Comparison of ENCODE assay signal across 8 cellular contexts in genomic region chr10:71213127-71213616, GRCh38. TPM values are rescaled to one million over a fixed set of nuclear protein-coding genes. Genes with fewer than 3 reads are reported as not detected.
A peak's percentile ranks its signal among the peaks of the same experiment; 100 is the strongest.
DNase-seq lines count a peak whose midpoint lies in the region; ATAC-seq and TF ChIP-seq lines count a peak whose summit lies in the region.

No MANE protein-coding gene starts in this region.

- H3K27me3 Mint-ChIP-seq in activated naive CD4-positive, alpha-beta T cell treated with anti-CD3 and anti-CD28 coated beads for 36 hours (ENCODE audit: low read depth): peaks cover 59% of the 10 kb centered on the region
- H3K27me3 Mint-ChIP-seq in activated naive CD8-positive, alpha-beta T cell treated with anti-CD3 and anti-CD28 coated beads, Interleukin-2, amount 10 ng/mL, durations not matched to agents 7 days and 5 days: peaks cover 79% of the 10 kb centered on the region

- no peak for TF ChIP-seq POLR2A in ovary (IDR thresholded peaks at IDR 0.05)

- TF ChIP-seq EP300 in ovary (IDR thresholded peaks at IDR 0.05): no peak

- peak; percentile 48 for DNase-seq in activated naive CD4-positive, alpha-beta T cell treated with anti-CD3 and anti-CD28 coated beads for 36 hours
- DNase-seq in activated naive CD4-positive, alpha-beta T cell (lab: John Stamatoyannopoulos, UW): no peak
- DNase-seq in NCI-H345 treated with DMSO at 0.1 percent for 48 hours (lab: John Stamatoyannopoulos, UW; ENCODE audit: unreplicated experiment): peak; percentile 29
- DNase-seq in activated naive CD8-positive, alpha-beta T cell treated with anti-CD3 and anti-CD28 coated beads, Interleukin-2, amount 10 ng/mL, durations not matched to agents 7 days and 5 days: peak; percentile 52
- DNase-seq in cardiac muscle cell (ENCODE audit: low read depth in 1 of 2, low spot score in 1 of 2): peak; percentile 75 to 84
- DNase-seq in ovary: peak; percentile 46 to 67 (median 63)
- DNase-seq in GOT3 (lab: John Stamatoyannopoulos, UW): no peak

- no peaks in the 10 kb centered on the region for H3K36me3 Mint-ChIP-seq in activated naive CD4-positive, alpha-beta T cell treated with anti-CD3 and anti-CD28 coated beads for 36 hours (ENCODE audit: low read depth)
- H3K36me3 Mint-ChIP-seq in activated naive CD8-positive, alpha-beta T cell treated with anti-CD3 and anti-CD28 coated beads, Interleukin-2, amount 10 ng/mL, durations not matched to agents 7 days and 5 days: no peaks in the 10 kb centered on the region

- peak overlapping the region; percentile 46 for H3K4me3 Mint-ChIP-seq in activated naive CD4-positive, alpha-beta T cell treated with anti-CD3 and anti-CD28 coated beads for 36 hours
- H3K4me3 Mint-ChIP-seq in activated naive CD8-positive, alpha-beta T cell treated with anti-CD3 and anti-CD28 coated beads, Interleukin-2, amount 10 ng/mL, durations not matched to agents 7 days and 5 days: peak overlapping the region; percentile 61

- peak; percentile 48 for ATAC-seq in activated naive CD8-positive, alpha-beta T cell treated with anti-CD3 and anti-CD28 coated beads, Interleukin-2, amount 10 ng/mL, durations not matched to agents 7 days and 5 days (ENCODE audit: low read depth)
- ATAC-seq in GM21526 (IDR thresholded peaks at IDR 0.05; ENCODE audit: low FRiP score, unreplicated experiment): no peak

- 0 to 1% (median 0%) methylated on average over 26 to 36 of the region's 36 CpGs for WGBS in ovary, 3 donors

- H3K27ac ChIP-seq in cardiac muscle cell (peak overlapping the region; percentile 93), ovary (peak overlapping the region; percentile 26 to 39)

- H3K9me3 ChIP-seq in cardiac muscle cell (ENCODE audit: low read depth): no peaks in the 10 kb centered on the region
- no peaks in the 10 kb centered on the region for H3K9me3 ChIP-seq in ovary

- H3K27me3 ChIP-seq in cardiac muscle cell (no peaks in the 10 kb centered on the region), ovary (no peaks in the 10 kb centered on the region)

- TF ChIP-seq CTCF in cardiac muscle cell (IDR thresholded peaks at IDR 0.05; ENCODE audit: low read depth, low read length) (no peak), ovary (IDR thresholded peaks at IDR 0.05) (no peak)

- H3K4me3 ChIP-seq in cardiac muscle cell (peak overlapping the region; percentile 96), ovary (peak overlapping the region; percentile 49)

- H3K36me3 ChIP-seq in cardiac muscle cell (no peaks in the 10 kb centered on the region), ovary (no peaks in the 10 kb centered on the region)

- POLR2A ChIA-PET in activated naive CD8-positive, alpha-beta T cell treated with anti-CD3 and anti-CD28 coated beads, Interleukin-2, amount 10 ng/mL, durations not matched to agents 7 days and 5 days (lab: Charles Lee): no interaction called here

- intact Hi-C loops in activated naive CD4-positive, alpha-beta T cell treated with anti-CD3 and anti-CD28 coated beads for 36 hours (cut with micrococcal nuclease): loop anchor here (10.0 kb wide), 1 partner anchor 1638 kb away; the partner anchor contains the start of gene NEUROG3
- intact Hi-C loops in ovary (cut with DNase I): loop anchor here (5.0 to 10.0 kb wide), 4 partner anchors 52 to 1614 kb away; no protein-coding TSS in a partner anchor

- no peaks in the 10 kb centered on the region for H3K9me3 Mint-ChIP-seq in activated naive CD4-positive, alpha-beta T cell treated with anti-CD3 and anti-CD28 coated beads for 36 hours
- H3K9me3 Mint-ChIP-seq in activated naive CD8-positive, alpha-beta T cell treated with anti-CD3 and anti-CD28 coated beads, Interleukin-2, amount 10 ng/mL, durations not matched to agents 7 days and 5 days: no peaks in the 10 kb centered on the region

- CTCF ChIA-PET in activated naive CD4-positive, alpha-beta T cell treated with anti-CD3 and anti-CD28 coated beads for 36 hours (lab: Charles Lee): no interaction called here

- peaks cover 12% of the 10 kb centered on the region for H3K4me1 Mint-ChIP-seq in activated naive CD4-positive, alpha-beta T cell treated with anti-CD3 and anti-CD28 coated beads for 36 hours (ENCODE audit: low read depth)
- H3K4me1 Mint-ChIP-seq in activated naive CD8-positive, alpha-beta T cell treated with anti-CD3 and anti-CD28 coated beads, Interleukin-2, amount 10 ng/mL, durations not matched to agents 7 days and 5 days: peaks cover 10% of the 10 kb centered on the region

- no peak overlapping the region for H3K27ac Mint-ChIP-seq in activated naive CD4-positive, alpha-beta T cell treated with anti-CD3 and anti-CD28 coated beads for 36 hours
- no peak overlapping the region for H3K27ac Mint-ChIP-seq in activated naive CD8-positive, alpha-beta T cell treated with anti-CD3 and anti-CD28 coated beads, Interleukin-2, amount 10 ng/mL, durations not matched to agents 7 days and 5 days

- peaks cover 37% of the 10 kb centered on the region for H3K4me1 ChIP-seq in cardiac muscle cell (ENCODE audit: low read depth)
- H3K4me1 ChIP-seq in ovary (ENCODE audit: insufficient read depth): peaks cover 9% of the 10 kb centered on the region

RNA-seq across cellular contexts. Expression of gene UNC5B, which starts 0.8 kb away (rescaled TPM):
- total RNA-seq in activated naive CD4-positive, alpha-beta T cell treated with anti-CD3 and anti-CD28 coated beads for 36 hours: under 1 TPM; 0.05 TPM
- under 1 TPM in 1 of 2 experiments, not detected in 1; 0.03 TPM for total RNA-seq in activated naive CD8-positive, alpha-beta T cell treated with anti-CD3 and anti-CD28 coated beads, Interleukin-2, amount 10 ng/mL, durations not matched to agents 7 days and 5 days
- total RNA-seq in cardiac muscle cell (112 and 172 TPM in 2 replicates), ovary (10 to 100 TPM in 1 of 7 donors, 1 to 10 TPM in 6; 3.7 to 48.0 (median 6.8) TPM)
- polyA plus RNA-seq in cardiac muscle cell (73.3 and 98.3 TPM in 2 replicates), ovary (1 to 10 TPM; 2.7 to 4.2 TPM)

Comparison
In these comparisons a context has a peak if more than half of its experiments do, and no peak if none do; other contexts are left out.
1. DNase-seq: peak in activated naive CD4-positive, alpha-beta T cell treated with anti-CD3 and anti-CD28 coated beads for 36 hours (single experiment), NCI-H345 treated with DMSO at 0.1 percent for 48 hours (single experiment), activated naive CD8-positive, alpha-beta T cell treated with anti-CD3 and anti-CD28 coated beads, Interleukin-2, amount 10 ng/mL, durations not matched to agents 7 days and 5 days (single experiment), cardiac muscle cell (2 of 2) and ovary (5 of 5); none in activated naive CD4-positive, alpha-beta T cell (0 of 4) and GOT3 (single experiment).
2. RNA of gene UNC5B, which starts 0.8 kb away (total RNA-seq): 112 to 172 TPM in cardiac muscle cell and 3.7 to 48.0 TPM in ovary; 0.05 TPM in activated naive CD4-positive, alpha-beta T cell treated with anti-CD3 and anti-CD28 coated beads for 36 hours and 0.03 TPM in activated naive CD8-positive, alpha-beta T cell treated with anti-CD3 and anti-CD28 coated beads, Interleukin-2, amount 10 ng/mL, durations not matched to agents 7 days and 5 days; every median in the first group is over 4 times any median in the second.